8 cellular contexts compared by ENCODE assay signal in the genomic region with DNA sequence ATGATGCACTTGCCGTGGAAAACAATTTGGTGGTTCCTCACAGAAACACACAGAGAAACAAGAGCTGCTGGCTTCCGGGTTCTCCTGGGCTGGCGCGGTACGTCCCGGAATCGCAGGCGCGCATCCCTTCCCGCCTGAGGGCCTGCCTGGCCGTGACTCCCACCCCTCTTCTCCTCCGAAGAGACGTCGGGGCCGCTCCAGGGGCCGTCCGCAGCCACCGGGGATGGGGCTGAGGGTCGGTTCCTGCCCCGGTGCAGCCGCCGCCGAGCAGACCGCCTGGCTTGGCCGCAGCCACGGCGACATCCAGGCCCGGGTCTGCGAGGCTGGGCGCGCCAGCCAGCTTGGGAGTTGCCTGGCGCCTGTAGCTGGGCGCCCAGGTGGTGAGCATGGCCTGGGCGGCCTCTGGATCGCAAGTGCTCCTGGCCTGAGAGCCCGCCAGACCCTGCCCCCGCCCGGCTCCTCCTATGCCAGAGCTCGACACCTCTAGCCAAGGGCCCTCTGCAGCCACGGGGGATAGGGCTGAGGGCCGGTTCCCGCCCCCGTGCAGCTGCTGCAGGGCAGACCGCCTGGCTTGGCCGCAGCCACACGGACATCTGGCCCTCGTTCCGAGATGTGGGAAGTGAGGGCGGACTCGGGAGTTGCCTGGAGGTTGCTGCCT.
A peak's percentile ranks its signal among the peaks of the same experiment; 100 is the strongest.
DNase-seq lines count a peak whose midpoint lies in the region; ATAC-seq and TF ChIP-seq lines count a peak whose summit lies in the region.
"Not testable (repeated sequence)": the region's sequence is repeated elsewhere in the genome, so short reads cannot be mapped to it uniquely, and the experiment has no call there.

No MANE protein-coding gene starts in this region.

- peak overlapping the region; percentile 67; the same call in 1 of the 2 replicates for H3K4me2 ChIP-seq in MM.1S (ENCODE audit: low read depth, low read length)

- H3K27me3 Mint-ChIP-seq in endothelial cell (ENCODE audit: unreplicated experiment): not testable (repeated sequence)

- CTCF ChIA-PET in AG04450 (lab: Charles Lee): not testable (repeated sequence)

- H3K9ac ChIP-seq in MM.1S (ENCODE audit: low read length): peak overlapping the region; percentile 52; the same call in 1 of the 2 replicates

- not testable (repeated sequence) for H3K4me1 Mint-ChIP-seq in endothelial cell (ENCODE audit: unreplicated experiment)

- DNase-seq in AG04450 (ENCODE audit: low read depth, low spot score): not testable (repeated sequence)
- DNase-seq in MM.1S (peak; percentile 27), activated T-cell treated with anti-CD3 and anti-CD28 coated beads for 24 hours (ENCODE audit: low read depth) (peak; percentile 18), endothelial cell (ENCODE audit: low spot score) (peak; percentile 41), lower lobe of right lung (peak; percentile 57)
- peak; percentile 50 for DNase-seq in stimulated activated CD4-positive, alpha-beta T cell treated with anti-CD3 and anti-CD28 coated beads, Interleukin-15, amount 100 ng/mL, for 24 hours

- POLR2A ChIA-PET in AG04450 (lab: Yijun Ruan, JAX): not testable (repeated sequence)

- not testable (repeated sequence) for H3K36me3 ChIP-seq in MM.1S (replicated peaks; ENCODE audit: insufficient read depth, low read length); lower lobe of right lung

- TF ChIP-seq CTCF in AG04450 (IDR thresholded peaks at IDR 0.05; ENCODE audit: low read depth, low read length); MM.1S (IDR thresholded peaks at IDR 0.05; ENCODE audit: low read length); endothelial cell (IDR thresholded peaks at IDR 0.05; ENCODE audit: unreplicated experiment); lower lobe of right lung (IDR thresholded peaks at IDR 0.05): not testable (repeated sequence)

- not testable (repeated sequence) for H3K9me2 ChIP-seq in MM.1S (replicated peaks; ENCODE audit: insufficient read depth, low read length)

- H3K4me1 ChIP-seq in MM.1S (ENCODE audit: low read length); lower lobe of right lung: not testable (repeated sequence)

- peak; percentile 18 for ATAC-seq in GM19023 (IDR thresholded peaks at IDR 0.05; ENCODE audit: unreplicated experiment)
- peak; percentile 30 for ATAC-seq in HG02798 (IDR thresholded peaks at IDR 0.05; ENCODE audit: poor library complexity, unreplicated experiment)
- peak; percentile 54 to 69 for ATAC-seq in lower lobe of right lung

- not testable (repeated sequence) for H3K4me3 Mint-ChIP-seq in endothelial cell (ENCODE audit: unreplicated experiment)

- H4K20me1 ChIP-seq in MM.1S (ENCODE audit: insufficient read depth, low read length): not testable (repeated sequence)

- not testable (repeated sequence) for H3K27me3 ChIP-seq in AG04450 (ENCODE audit: control insufficient read depth, insufficient read depth, low read length); MM.1S (replicated peaks; ENCODE audit: insufficient read depth, low read length)
- H3K27me3 ChIP-seq in lower lobe of right lung (ENCODE audit: low read depth): peaks cover 15% of the 10 kb centered on the region

- H3F3A ChIP-seq in MM.1S (ENCODE audit: insufficient read depth, low read length): not testable (repeated sequence)

- intact Hi-C loops in lower lobe of right lung (cut with DNase I): not testable (repeated sequence)

- not testable (repeated sequence) for H3K36me3 Mint-ChIP-seq in endothelial cell (ENCODE audit: low read depth, unreplicated experiment)

- not testable (repeated sequence) for H3K27ac Mint-ChIP-seq in endothelial cell (ENCODE audit: unreplicated experiment)

- H2AFZ ChIP-seq in MM.1S (ENCODE audit: low read length): not testable (repeated sequence)

- not testable (repeated sequence) for H3K79me2 ChIP-seq in MM.1S (ENCODE audit: low read length)

- H3K4me3 ChIP-seq in AG04450 (ENCODE audit: low read depth, low read length) (peak overlapping the region; percentile 32; the same call in 1 of the 2 replicates), MM.1S (ENCODE audit: low read length) (peak overlapping the region; percentile 53), lower lobe of right lung (peak overlapping the region; percentile 48)

- H3K9me3 Mint-ChIP-seq in endothelial cell (ENCODE audit: unreplicated experiment): not testable (repeated sequence)

- not testable (repeated sequence) for H3K27ac ChIP-seq in AG04450 (ENCODE audit: low read depth, low read length)
- H3K27ac ChIP-seq in MM.1S (ENCODE audit: low read length) (peak overlapping the region; percentile 72; the same call in 1 of the 2 replicates), lower lobe of right lung (peak overlapping the region; percentile 51)

- H3K9me3 ChIP-seq in AG04450 (ENCODE audit: control insufficient read depth, insufficient read depth, low read length); MM.1S (replicated peaks; ENCODE audit: insufficient read depth, low read length); lower lobe of right lung: not testable (repeated sequence)
